Comparison of ENCODE assay signal across 8 cellular contexts in genomic region chr19:2613507-2614295, GRCh38.
DNase-seq lines count a peak whose midpoint lies in the region; ATAC-seq and TF ChIP-seq lines count a peak whose summit lies in the region.

No MANE protein-coding gene starts in this region.

- intact Hi-C loops in spleen (cut with DNase I; ENCODE audit: low total_unique reads): loop anchor here (2.0 kb wide), 1 partner anchor 139 kb away; no protein-coding TSS in a partner anchor

- H3K9ac ChIP-seq in NT2/D1 (ENCODE audit: insufficient read length, low read depth): no peak overlapping the region

- peaks cover 4% of the 10 kb centered on the region for H3K27me3 ChIP-seq in NT2/D1 (ENCODE audit: insufficient read depth, insufficient read length)
- H3K27me3 ChIP-seq in cardiac muscle cell: no peaks in the 10 kb centered on the region
- H3K27me3 ChIP-seq in spleen (replicated peaks in 1 of 7): no peaks in the 10 kb centered on the region

- no peak overlapping the region for H3K4me3 ChIP-seq in NT2/D1 (ENCODE audit: insufficient read length, low read depth)
- no peak overlapping the region for H3K4me3 ChIP-seq in cardiac muscle cell
- peak overlapping the region in 1 of 8 donors; percentile 12 for H3K4me3 ChIP-seq in spleen

- 14 to 18% (median 16%) methylated on average over 12 to 28 of the region's 28 CpGs for WGBS in spleen, 5 donors

- H3K27ac ChIP-seq in cardiac muscle cell (no peak overlapping the region), spleen (peak overlapping the region in 6 of 8 donors; percentile 22 to 97 (median 66))

- TF ChIP-seq CTCF in GM12872 (IDR thresholded peaks at IDR 0.05; ENCODE audit: insufficient read depth, low read depth, low read length): peak; percentile 95
- TF ChIP-seq CTCF in cardiac muscle cell (IDR thresholded peaks at IDR 0.05; ENCODE audit: low read depth, low read length): peak; percentile 96
- TF ChIP-seq CTCF in spleen (IDR thresholded peaks at IDR 0.05 in 8 of 11, conservative IDR thresholded peaks at IDR 0.05 in 3 of 11): peak; percentile 52 to 96 (median 87)

- H3K36me3 ChIP-seq in NT2/D1 (ENCODE audit: insufficient read depth, insufficient read length, low read length) (no peaks in the 10 kb centered on the region), cardiac muscle cell (no peaks in the 10 kb centered on the region), spleen (no peaks in the 10 kb centered on the region)

- H3K9me3 ChIP-seq in NT2/D1 (ENCODE audit: insufficient read depth, low read length) (peaks cover 9% of the 10 kb centered on the region; the same call in 1 of the 2 replicates), cardiac muscle cell (ENCODE audit: low read depth) (no peaks in the 10 kb centered on the region), spleen (peaks cover 0 to 6% (median 2%) of the 10 kb centered on the region in 8 donors)

- peaks cover 3% of the 10 kb centered on the region for H3K4me1 ChIP-seq in NT2/D1 (ENCODE audit: insufficient read depth, insufficient read length)
- H3K4me1 ChIP-seq in cardiac muscle cell (ENCODE audit: low read depth): no peaks in the 10 kb centered on the region
- peaks cover 48 to 100% (median 91%) of the 10 kb centered on the region in 6 donors for H3K4me1 ChIP-seq in spleen

- ATAC-seq in GM18520 (IDR thresholded peaks at IDR 0.05; ENCODE audit: unreplicated experiment) (no peak), HG03196 (IDR thresholded peaks at IDR 0.05; ENCODE audit: unreplicated experiment) (no peak)

- no peak for TF ChIP-seq POLR2A in spleen (IDR thresholded peaks at IDR 0.05)

- DNase-seq in NT2/D1 (ENCODE audit: low read depth, low spot score) (peak; percentile 27), cardiac muscle cell (ENCODE audit: low read depth in 1 of 2, low spot score in 1 of 2) (peak; percentile 53 to 56), spleen (peak; percentile 91), GM19238 (ENCODE audit: insufficient read length, low spot score) (no peak)
- DNase-seq in activated T-helper 9 cell treated with anti-CD3 and anti-CD28 coated beads, Interleukin-2, amount 50 U/mL, for 16 hours (ENCODE audit: low read depth): peak; percentile 50
